1 cellular context compared by ENCODE assay signal in the genomic region with DNA sequence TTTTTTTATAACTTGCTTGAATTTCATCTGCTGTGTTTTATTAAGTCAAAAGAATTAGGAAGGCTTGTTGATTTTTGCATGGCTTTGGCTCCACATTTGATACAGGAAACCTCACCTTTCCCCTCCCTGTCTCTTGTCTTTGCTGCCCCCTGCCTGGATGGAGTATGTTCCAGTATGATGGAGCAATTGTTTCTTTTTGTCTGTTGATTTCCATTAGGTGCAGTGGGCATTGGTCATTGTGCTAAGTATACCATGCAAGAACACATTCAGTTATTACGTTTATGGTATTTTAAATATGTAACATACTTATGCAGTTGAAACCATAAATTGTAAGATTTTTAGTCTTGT.
TF ChIP-seq lines count a peak whose summit lies in the region.

No MANE protein-coding gene starts in this region.

TF ChIP-seq in Ishikawa, 13 proteins besides CTCF, POLR2A, EP300 and RAD21 (continued from another document):
- TF ChIP-seq, protein P1, sequence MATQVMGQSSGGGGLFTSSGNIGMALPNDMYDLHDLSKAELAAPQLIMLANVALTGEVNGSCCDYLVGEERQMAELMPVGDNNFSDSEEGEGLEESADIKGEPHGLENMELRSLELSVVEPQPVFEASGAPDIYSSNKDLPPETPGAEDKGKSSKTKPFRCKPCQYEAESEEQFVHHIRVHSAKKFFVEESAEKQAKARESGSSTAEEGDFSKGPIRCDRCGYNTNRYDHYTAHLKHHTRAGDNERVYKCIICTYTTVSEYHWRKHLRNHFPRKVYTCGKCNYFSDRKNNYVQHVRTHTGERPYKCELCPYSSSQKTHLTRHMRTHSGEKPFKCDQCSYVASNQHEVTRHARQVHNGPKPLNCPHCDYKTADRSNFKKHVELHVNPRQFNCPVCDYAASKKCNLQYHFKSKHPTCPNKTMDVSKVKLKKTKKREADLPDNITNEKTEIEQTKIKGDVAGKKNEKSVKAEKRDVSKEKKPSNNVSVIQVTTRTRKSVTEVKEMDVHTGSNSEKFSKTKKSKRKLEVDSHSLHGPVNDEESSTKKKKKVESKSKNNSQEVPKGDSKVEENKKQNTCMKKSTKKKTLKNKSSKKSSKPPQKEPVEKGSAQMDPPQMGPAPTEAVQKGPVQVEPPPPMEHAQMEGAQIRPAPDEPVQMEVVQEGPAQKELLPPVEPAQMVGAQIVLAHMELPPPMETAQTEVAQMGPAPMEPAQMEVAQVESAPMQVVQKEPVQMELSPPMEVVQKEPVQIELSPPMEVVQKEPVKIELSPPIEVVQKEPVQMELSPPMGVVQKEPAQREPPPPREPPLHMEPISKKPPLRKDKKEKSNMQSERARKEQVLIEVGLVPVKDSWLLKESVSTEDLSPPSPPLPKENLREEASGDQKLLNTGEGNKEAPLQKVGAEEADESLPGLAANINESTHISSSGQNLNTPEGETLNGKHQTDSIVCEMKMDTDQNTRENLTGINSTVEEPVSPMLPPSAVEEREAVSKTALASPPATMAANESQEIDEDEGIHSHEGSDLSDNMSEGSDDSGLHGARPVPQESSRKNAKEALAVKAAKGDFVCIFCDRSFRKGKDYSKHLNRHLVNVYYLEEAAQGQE (IDR thresholded peaks at IDR 0.05; ENCODE audit: low read depth), result no peak
- TF ChIP-seq CREB1 (IDR thresholded peaks at IDR 0.05; ENCODE audit: low read depth), result no peak
